In the genomic region with DNA sequence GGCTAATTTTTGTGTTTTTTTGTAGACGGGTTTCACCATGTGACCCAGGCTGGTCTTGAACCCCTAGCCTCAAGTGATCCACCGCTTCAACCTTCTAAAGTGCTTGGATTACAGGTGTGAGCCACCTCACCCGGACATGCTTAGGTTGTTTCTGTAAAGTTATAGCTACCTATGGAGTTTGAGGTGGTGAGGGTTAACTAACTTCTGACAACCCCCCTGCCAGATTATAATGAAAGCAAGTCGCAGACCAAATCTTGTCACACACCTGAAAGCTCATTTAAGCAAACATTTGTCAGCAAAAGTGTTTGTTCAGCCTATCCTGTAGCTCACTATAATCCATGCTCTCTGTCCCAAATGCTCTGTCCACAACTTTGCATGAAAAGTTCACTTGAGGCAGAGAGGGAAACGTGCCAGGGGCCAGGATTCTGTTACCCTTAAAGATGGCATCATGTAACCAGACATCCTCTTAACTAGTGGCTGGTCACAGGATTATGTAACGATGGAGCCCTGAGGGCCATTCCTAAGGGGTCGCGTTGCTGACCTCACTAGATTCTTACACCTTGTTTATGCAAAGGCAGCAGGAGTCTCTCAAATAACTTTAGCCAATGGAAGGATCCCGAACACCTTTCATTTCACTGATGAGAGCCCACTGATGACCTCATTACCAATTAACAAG, we compare ENCODE assay signal across 18 cellular contexts. TPM values are rescaled to one million over a fixed set of nuclear protein-coding genes. Genes with fewer than 3 reads are reported as not detected.
DNase-seq lines count a peak whose midpoint lies in the region; ATAC-seq, FAIRE-seq and TF ChIP-seq lines count a peak whose summit lies in the region.
"Had no signal": no experiment of that assay in that cellular context is flagged by ENCODE, and none has a peak within 500 bp of the region (broad histone marks: within the 10 kb centered on the region; RNA-seq: fewer than 3 reads in every experiment).

No MANE protein-coding gene starts in this region.

- H3K36me3 ChIP-seq in psoas muscle (ENCODE audit: insufficient read depth in 1 of 2, low read depth in 1 of 2) = no peaks in the 10 kb centered on the region
- no peaks in the 10 kb centered on the region for H3K36me3 ChIP-seq in pancreas

- no peaks in the 10 kb centered on the region for H3K27me3 Mint-ChIP-seq in T-helper 17 cell
- H3K27me3 Mint-ChIP-seq: IgD-negative memory B cell had no signal

- 44 to 66% (median 49%) methylated on average over 9 of the region's 9 CpGs for WGBS in psoas muscle, 3 donors
- WGBS in pancreas, 2 donors = 66 to 70% methylated on average over 9 of the region's 9 CpGs

- H3K4me1 ChIP-seq in psoas muscle = peaks cover 8% of the 10 kb centered on the region
- H3K4me1 ChIP-seq in pancreas = no peaks in the 10 kb centered on the region

- intact Hi-C loops in psoas muscle (cut with DNase I) = no loop called here
- intact Hi-C loops in pancreas (cut with DNase I) = no loop called here

- H3K9me3 ChIP-seq in psoas muscle (no peaks in the 10 kb centered on the region), T-helper 17 cell (ENCODE audit: control insufficient read depth, low read length, poor library complexity, severe bottlenecking) (no peaks in the 10 kb centered on the region), pancreas (no peaks in the 10 kb centered on the region)

- FAIRE-seq in pancreas (lab: Jason Lieb, UNC) = no peak

- DNase-seq in ELF-1 (ENCODE audit: low read depth, low spot score) (peak; percentile 84), OCI-M1 (lab: John Stamatoyannopoulos, UW) (peak; percentile 1), epithelial cell of esophagus (ENCODE audit: low read depth) (peak; percentile 5), psoas muscle (no peak), T-helper 17 cell (no peak), pancreas (no peak), NCI-H345 (lab: John Stamatoyannopoulos, UW) (no peak)
- DNase-seq: ACHN, DND-41, GDM1, Kasumi-1, MM.1S, NCI-H1092, NCI-H2107, NCI-H226, SW 1271 had no signal

- H3K4me3 Mint-ChIP-seq in T-helper 17 cell = no peak overlapping the region
- H3K4me3 Mint-ChIP-seq: IgD-negative memory B cell had no signal

- no peak for TF ChIP-seq CTCF in epithelial cell of esophagus (IDR thresholded peaks at IDR 0.05; ENCODE audit: insufficient read depth, low read depth, low read length, missing control alignments)
- no peak for TF ChIP-seq CTCF in psoas muscle (IDR thresholded peaks at IDR 0.05)
- TF ChIP-seq CTCF in pancreas (IDR thresholded peaks at IDR 0.05) = no peak

- H3K4me3 ChIP-seq in epithelial cell of esophagus (ENCODE audit: low read length) = no peak overlapping the region
- no peak overlapping the region for H3K4me3 ChIP-seq in psoas muscle
- H3K4me3 ChIP-seq in pancreas = no peak overlapping the region

- no peak overlapping the region for H3K27ac Mint-ChIP-seq in T-helper 17 cell
- H3K27ac Mint-ChIP-seq: IgD-negative memory B cell had no signal

- peak in 3 of 4 donors; percentile 40 to 65 (median 42) for ATAC-seq in psoas muscle
- no peak for ATAC-seq in T-helper 17 cell
- ATAC-seq in pancreas = no peak

- no peaks in the 10 kb centered on the region for H3K27me3 ChIP-seq in psoas muscle (ENCODE audit: insufficient read depth in 3 of 3, low read length in 2 of 3)
- no peaks in the 10 kb centered on the region for H3K27me3 ChIP-seq in pancreas

- H3K27ac ChIP-seq in psoas muscle (no peak overlapping the region), pancreas (no peak overlapping the region)
- H3K27ac ChIP-seq: HL-60 had no signal

- H3K4me1 Mint-ChIP-seq in T-helper 17 cell = no peaks in the 10 kb centered on the region
- H3K4me1 Mint-ChIP-seq: IgD-negative memory B cell had no signal

- H3K36me3 Mint-ChIP-seq in T-helper 17 cell (ENCODE audit: low read depth) = no peaks in the 10 kb centered on the region
- H3K36me3 Mint-ChIP-seq: IgD-negative memory B cell had no signal

RNA-seq across cellular contexts. Expression of a gene that starts 24.1 kb away (rescaled TPM):
- total RNA-seq in psoas muscle (10 to 100 TPM; 15.5 to 30.6 (median 24.9) TPM), T-helper 17 cell (10 to 100 TPM; 59.3 to 65.5 TPM), pancreas (10 to 100 TPM in 5 of 6 donors, 1 to 10 TPM in 1; 8.8 to 16.2 (median 11.9) TPM)
- polyA plus RNA-seq in psoas muscle (10 to 100 TPM in 1 of 3 donors, 1 to 10 TPM in 2; 8.1 to 37.7 (median 9.3) TPM), pancreas (1 to 10 TPM; 5.7 to 8.2 TPM)

Comparison
In these comparisons a context has a peak if more than half of its experiments do, and no peak if none do; other contexts are left out.
1. DNase-seq: peak in ELF-1 (single experiment), OCI-M1 (single experiment) and epithelial cell of esophagus (single experiment); none in psoas muscle (0 of 2), T-helper 17 cell (0 of 3), pancreas (0 of 6) and NCI-H345 (single experiment).
2. ATAC-seq: peak in psoas muscle (3 of 4); none in T-helper 17 cell (single experiment) and pancreas (0 of 4).